14 cellular contexts compared by ENCODE assay signal in genomic region chr10:112858990-112859520, GRCh38.
DNase-seq lines count a peak whose midpoint lies in the region; ATAC-seq and TF ChIP-seq lines count a peak whose summit lies in the region.
"Had no signal": no experiment of that assay in that cellular context is flagged by ENCODE, and none has a peak within 500 bp of the region (broad histone marks: within the 10 kb centered on the region; RNA-seq: fewer than 3 reads in every experiment).

No MANE protein-coding gene starts in this region.

- H3K4me1 ChIP-seq in osteoblast (ENCODE audit: insufficient read depth, low read length) (no peaks in the 10 kb centered on the region), heart left ventricle (no peaks in the 10 kb centered on the region)

- no peaks in the 10 kb centered on the region for H3K79me2 ChIP-seq in osteoblast (ENCODE audit: insufficient read depth, low read length)

- H3K4me2 ChIP-seq in osteoblast (ENCODE audit: insufficient read depth, low read length), result no peak overlapping the region
- H3K4me2 ChIP-seq: BLaER1 treated with 17β-estradiol and CSF1 and Interleukin-3, amounts not matched to agents 10 nM and 100 nM; GM23338 had no signal

- ATAC-seq in heart left ventricle, result no peak
- ATAC-seq: CD8-positive, alpha-beta T cell; GM23338 had no signal

- H3K9me3 ChIP-seq in osteoblast (ENCODE audit: low read depth, low read length) (peaks cover under 1% of the 10 kb centered on the region), heart left ventricle (peaks cover 0 to 12% (median 4%) of the 10 kb centered on the region in 12 donors)

- H3K4me3 ChIP-seq in cardiac fibroblast (replicated peaks in 1 of 2; ENCODE audit: low read depth in 2 of 2, low read length in 2 of 2) (no peak overlapping the region), fibroblast of villous mesenchyme (ENCODE audit: low read depth, low read length) (no peak overlapping the region), osteoblast (ENCODE audit: insufficient read depth, low read length) (no peak overlapping the region), heart left ventricle (no peak overlapping the region)
- H3K4me3 ChIP-seq: BLaER1 treated with 17β-estradiol and CSF1 and Interleukin-3, amounts not matched to agents 10 nM and 100 nM; GM23338 had no signal

- DNase-seq in EH (ENCODE audit: low read depth) (peak; percentile 18), cardiac fibroblast (ENCODE audit: low read depth in 2 of 2) (peak; percentile 6 to 26), fibroblast of villous mesenchyme (ENCODE audit: low read depth) (peak; percentile 37), renal cortical epithelial cell (ENCODE audit: low read depth) (peak; percentile 73), head of caudate nucleus (no peak), osteoblast (ENCODE audit: insufficient read length, low spot score, missing footprints) (no peak), heart left ventricle (no peak), NCI-H345 treated with DMSO at 0.1 percent for 48 hours (lab: John Stamatoyannopoulos, UW; ENCODE audit: unreplicated experiment) (no peak)
- DNase-seq: Calu3; CD8-positive, alpha-beta T cell; DMS79 treated with DMSO at 0.1 percent for 48 hours; HCEC 1CT had no signal

- H3K27ac ChIP-seq in osteoblast (ENCODE audit: low read depth, low read length) (no peak overlapping the region), heart left ventricle (no peak overlapping the region)
- H3K27ac ChIP-seq: BLaER1 treated with 17β-estradiol and CSF1 and Interleukin-3, amounts not matched to agents 10 nM and 100 nM had no signal

- 62 to 71% (median 67%) methylated on average over 7 of the region's 7 CpGs for WGBS in heart left ventricle, 4 donors

- TF ChIP-seq CTCF in cardiac fibroblast (IDR thresholded peaks at IDR 0.05; ENCODE audit: low read depth, low read length) (no peak), fibroblast of villous mesenchyme (IDR thresholded peaks at IDR 0.05; ENCODE audit: insufficient read depth, low read depth, low read length) (no peak), osteoblast (IDR thresholded peaks at IDR 0.05; ENCODE audit: extremely low read depth, low read depth, low read length) (no peak), heart left ventricle (IDR thresholded peaks at IDR 0.05) (no peak)

- H3K36me3 ChIP-seq in osteoblast (ENCODE audit: insufficient read depth, low read length) (no peaks in the 10 kb centered on the region), heart left ventricle (no peaks in the 10 kb centered on the region)

- H4K20me1 ChIP-seq in osteoblast (ENCODE audit: insufficient read depth, low read length), result no peaks in the 10 kb centered on the region

- H2AFZ ChIP-seq in osteoblast (ENCODE audit: low read length), result no peak overlapping the region
- H2AFZ ChIP-seq: GM23338 had no signal

- peaks cover 10% of the 10 kb centered on the region for H3K27me3 ChIP-seq in osteoblast (ENCODE audit: insufficient read depth, low read length)
- H3K27me3 ChIP-seq in heart left ventricle, result no peaks in the 10 kb centered on the region

- intact Hi-C loops in head of caudate nucleus (cut with DNase I) (no loop called here), heart left ventricle (cut with DNase I) (no loop called here)

- TF ChIP-seq POLR2A in heart left ventricle (IDR thresholded peaks at IDR 0.05), result no peak

Comparison
In these comparisons a context has a peak if more than half of its experiments do, and no peak if none do; other contexts are left out.
1. DNase-seq: peak in EH (single experiment), cardiac fibroblast (2 of 2), fibroblast of villous mesenchyme (single experiment) and renal cortical epithelial cell (single experiment); none in head of caudate nucleus (0 of 42), osteoblast (single experiment), heart left ventricle (0 of 5) and NCI-H345 treated with DMSO at 0.1 percent for 48 hours (single experiment).